19 cellular contexts compared by ENCODE assay signal in the genomic region with DNA sequence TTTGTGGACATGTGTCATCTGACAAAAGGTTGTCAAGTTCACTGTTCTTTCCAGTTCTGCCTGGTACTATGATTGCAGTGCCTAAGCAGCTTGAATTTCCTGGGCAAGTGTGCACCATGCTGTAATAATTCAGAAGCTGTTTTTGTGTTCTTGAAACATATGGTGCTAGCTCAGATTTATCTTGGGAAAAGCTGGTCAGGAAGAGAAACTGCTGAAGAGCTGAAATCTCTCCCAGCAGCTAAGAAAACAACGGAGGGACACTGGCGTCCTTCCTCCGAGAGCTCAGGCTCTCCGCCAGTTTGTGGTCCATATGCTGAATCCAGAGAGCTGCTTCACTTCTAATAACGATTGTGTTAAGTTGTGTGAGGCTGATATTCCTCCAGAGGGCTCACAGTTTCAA.
"Had no signal": no experiment of that assay in that cellular context is flagged by ENCODE, and none has a peak within 500 bp of the region (broad histone marks: within the 10 kb centered on the region; RNA-seq: fewer than 3 reads in every experiment).

No MANE protein-coding gene starts in this region.

- DNase-seq: activated CD4-positive, alpha-beta memory T cell treated with anti-CD3 and anti-CD28 coated beads, Interleukin-2, amount 10 ng/mL, durations not matched to agents 7 days and 5 days; activated CD4-positive, alpha-beta T cell treated with anti-CD3 and anti-CD28 coated beads for 48 hours; activated CD4-positive, CD25-positive, alpha-beta regulatory T cell; activated CD8-positive, alpha-beta memory T cell treated with anti-CD3 and anti-CD28 coated beads, Interleukin-2, amount 10 ng/mL, durations not matched to agents 7 days and 5 days; activated naive CD4-positive, alpha-beta T cell; activated naive CD8-positive, alpha-beta T cell treated with anti-CD3 and anti-CD28 coated beads for 36 hours; amniotic stem cell; endodermal cell; foreskin fibroblast; mesenchymal stem cell; natural killer cell; stimulated activated CD4-positive, alpha-beta T cell treated with anti-CD3 and anti-CD28 coated beads, Interleukin-12 subunit alpha, Interleukin-12 subunit beta, amount 100 ng/mL, for 4 hours; stimulated activated CD4-positive, alpha-beta T cell treated with anti-CD3 and anti-CD28 coated beads, Interleukin-1b, Interleukin-23, amount 100 ng/mL, for 48 hours; stimulated activated CD8-positive, alpha-beta memory T cell treated with anti-CD3 and anti-CD28 coated beads, Interleukin-4, amount 100 ng/mL, for 48 hours; stimulated activated naive CD4-positive, alpha-beta T cell treated with Interleukin-2 at 50 U/mL for 16 hours had no signal

- H3K4me3 ChIP-seq: tibial nerve had no signal

- H3K79me2 ChIP-seq: parathyroid adenoma had no signal

- H3K4me3 Mint-ChIP-seq: activated CD4-positive, alpha-beta memory T cell treated with anti-CD3 and anti-CD28 coated beads, Interleukin-2, amount 10 ng/mL, durations not matched to agents 7 days and 5 days; activated CD8-positive, alpha-beta memory T cell treated with anti-CD3 and anti-CD28 coated beads, Interleukin-2, amount 10 ng/mL, durations not matched to agents 7 days and 5 days; activated naive CD8-positive, alpha-beta T cell treated with anti-CD3 and anti-CD28 coated beads for 36 hours; endodermal cell; natural killer cell had no signal

- H3K4me1 Mint-ChIP-seq: activated CD4-positive, alpha-beta memory T cell treated with anti-CD3 and anti-CD28 coated beads, Interleukin-2, amount 10 ng/mL, durations not matched to agents 7 days and 5 days; activated CD8-positive, alpha-beta memory T cell treated with anti-CD3 and anti-CD28 coated beads, Interleukin-2, amount 10 ng/mL, durations not matched to agents 7 days and 5 days; activated naive CD8-positive, alpha-beta T cell treated with anti-CD3 and anti-CD28 coated beads for 36 hours; endodermal cell; natural killer cell had no signal

- H3K27ac ChIP-seq: epithelial cell of prostate, neutrophil, parathyroid adenoma, tibial nerve had no signal

- H3K36me3 ChIP-seq: neutrophil, tibial nerve had no signal

- ATAC-seq: activated CD8-positive, alpha-beta memory T cell treated with anti-CD3 and anti-CD28 coated beads, Interleukin-2, amount 10 ng/mL, durations not matched to agents 7 days and 5 days; natural killer cell had no signal

- H3K27me3 Mint-ChIP-seq: activated CD4-positive, alpha-beta memory T cell treated with anti-CD3 and anti-CD28 coated beads, Interleukin-2, amount 10 ng/mL, durations not matched to agents 7 days and 5 days; activated CD8-positive, alpha-beta memory T cell treated with anti-CD3 and anti-CD28 coated beads, Interleukin-2, amount 10 ng/mL, durations not matched to agents 7 days and 5 days; activated naive CD8-positive, alpha-beta T cell treated with anti-CD3 and anti-CD28 coated beads for 36 hours had no signal

- H3K27ac Mint-ChIP-seq: activated CD4-positive, alpha-beta memory T cell treated with anti-CD3 and anti-CD28 coated beads, Interleukin-2, amount 10 ng/mL, durations not matched to agents 7 days and 5 days; activated CD8-positive, alpha-beta memory T cell treated with anti-CD3 and anti-CD28 coated beads, Interleukin-2, amount 10 ng/mL, durations not matched to agents 7 days and 5 days; activated naive CD8-positive, alpha-beta T cell treated with anti-CD3 and anti-CD28 coated beads for 36 hours; endodermal cell; natural killer cell had no signal

- H3K36me3 Mint-ChIP-seq: activated CD8-positive, alpha-beta memory T cell treated with anti-CD3 and anti-CD28 coated beads, Interleukin-2, amount 10 ng/mL, durations not matched to agents 7 days and 5 days; activated naive CD8-positive, alpha-beta T cell treated with anti-CD3 and anti-CD28 coated beads for 36 hours had no signal

- H3K4me1 ChIP-seq: parathyroid adenoma, tibial nerve had no signal

- H3K27me3 ChIP-seq: neutrophil, tibial nerve had no signal

- H3K9me3 ChIP-seq: neutrophil had no signal

- H2AFZ ChIP-seq: parathyroid adenoma had no signal
